In genomic region chr20:22430154-22430745, GRCh38 we compare ENCODE assay signal across 1 cellular context.
TF ChIP-seq lines count a peak whose summit lies in the region.

No MANE protein-coding gene starts in this region.

TF ChIP-seq in HepG2, 621 proteins besides CTCF, POLR2A, EP300 and RAD21 (continued from another document and continues in another):
- TF ChIP-seq ARID4A (CRISPR knock-in tag; IDR thresholded peaks at IDR 0.05; ENCODE audit: borderline replicate concordance) (no peak), ZNF781 (CRISPR knock-in tag; IDR thresholded peaks at IDR 0.05; ENCODE audit: borderline replicate concordance, not compliant biosample characterization) (no peak), MEIS1 (CRISPR knock-in tag; IDR thresholded peaks at IDR 0.05; ENCODE audit: borderline replicate concordance) (no peak), HNRNPH1 (optimal IDR thresholded peaks at IDR 0.05; ENCODE audit: low read depth, low read length) (no peak), ZMAT5 (CRISPR knock-in tag; IDR thresholded peaks at IDR 0.05; ENCODE audit: borderline replicate concordance, low read depth) (no peak), ZNF777 (CRISPR knock-in tag; IDR thresholded peaks at IDR 0.05) (no peak), DMAP1 (CRISPR knock-in tag; IDR thresholded peaks at IDR 0.05) (no peak), BCL3 (CRISPR knock-in tag; IDR thresholded peaks at IDR 0.05) (no peak), ZNF550 (CRISPR knock-in tag; IDR thresholded peaks at IDR 0.05; ENCODE audit: borderline replicate concordance) (no peak), ZNF12 (CRISPR knock-in tag; IDR thresholded peaks at IDR 0.05) (peak; percentile 76), ZC3H13 (CRISPR knock-in tag; IDR thresholded peaks at IDR 0.05) (no peak), ZNF577 (CRISPR knock-in tag; IDR thresholded peaks at IDR 0.05; ENCODE audit: borderline replicate concordance, low read depth) (no peak), ZNF564 (CRISPR knock-in tag; IDR thresholded peaks at IDR 0.05) (no peak), SP2 (CRISPR knock-in tag; IDR thresholded peaks at IDR 0.05) (no peak), ZNF549 (CRISPR knock-in tag; IDR thresholded peaks at IDR 0.05) (no peak), ZNF563 (CRISPR knock-in tag; IDR thresholded peaks at IDR 0.05) (no peak), ZNF34 (CRISPR knock-in tag; IDR thresholded peaks at IDR 0.05; ENCODE audit: borderline replicate concordance) (no peak; the same call in 1 of the 2 replicates), ZBTB43 (CRISPR knock-in tag; conservative IDR thresholded peaks at IDR 0.05) (no peak), ZNF143 (CRISPR knock-in tag; IDR thresholded peaks at IDR 0.05) (peak; percentile 23; the same call in 1 of the 2 replicates), ZNF615 (CRISPR knock-in tag; IDR thresholded peaks at IDR 0.05; ENCODE audit: borderline replicate concordance) (0 out of 2 replicates have a peak, but pooled peaks have one; percentile 61), ZBTB33 (CRISPR knock-in tag; IDR thresholded peaks at IDR 0.05) (no peak; the same call in 1 of the 2 replicates), KDM2A (CRISPR knock-in tag; IDR thresholded peaks at IDR 0.05; ENCODE audit: borderline replicate concordance, low read depth) (no peak), ZNF3 (CRISPR knock-in tag; IDR thresholded peaks at IDR 0.05) (peak; percentile 76; the same call in 1 of the 2 replicates), KDM4B (CRISPR knock-in tag; IDR thresholded peaks at IDR 0.05) (no peak; the same call in 1 of the 2 replicates), NRL (CRISPR knock-in tag; IDR thresholded peaks at IDR 0.05; ENCODE audit: borderline replicate concordance) (no peak; the same call in 1 of the 2 replicates), ZNF775 (CRISPR knock-in tag; IDR thresholded peaks at IDR 0.05; ENCODE audit: borderline replicate concordance) (no peak), ZNF761 (CRISPR knock-in tag; conservative IDR thresholded peaks at IDR 0.05) (0 out of 2 replicates have a peak, but pooled peaks have one; percentile 27), NR2C2 (CRISPR knock-in tag; IDR thresholded peaks at IDR 0.05; ENCODE audit: borderline replicate concordance) (no peak), AGO2 (optimal IDR thresholded peaks at IDR 0.05; ENCODE audit: low read depth, low read length) (no peak), ONECUT2 (CRISPR knock-in tag; IDR thresholded peaks at IDR 0.05) (no peak), CREB1 (IDR thresholded peaks at IDR 0.05) (no peak), CREB1 (CRISPR knock-in tag; IDR thresholded peaks at IDR 0.05) (no peak), CENPBD1 (CRISPR knock-in tag; IDR thresholded peaks at IDR 0.05; ENCODE audit: borderline replicate concordance, low read depth) (no peak), TAF1 (CRISPR knock-in tag; IDR thresholded peaks at IDR 0.05) (peak; percentile 57), ZNF605 (CRISPR knock-in tag; IDR thresholded peaks at IDR 0.05) (peak; percentile 70), ZNF607 (CRISPR knock-in tag; IDR thresholded peaks at IDR 0.05; ENCODE audit: borderline replicate concordance) (no peak), MIER3 (CRISPR knock-in tag; IDR thresholded peaks at IDR 0.05; ENCODE audit: borderline replicate concordance) (peak; percentile 29; the same call in 1 of the 2 replicates), ZNF496 (CRISPR knock-in tag; IDR thresholded peaks at IDR 0.05; ENCODE audit: insufficient replicate concordance) (no peak), SMAD3 (CRISPR knock-in tag; IDR thresholded peaks at IDR 0.05) (no peak), SNAPC2 (CRISPR knock-in tag; IDR thresholded peaks at IDR 0.05) (no peak), PATZ1 (CRISPR knock-in tag; IDR thresholded peaks at IDR 0.05) (peak; percentile 82; the same call in 1 of the 2 replicates), ATF2 (CRISPR knock-in tag; IDR thresholded peaks at IDR 0.05) (no peak), SKI (IDR thresholded peaks at IDR 0.05; ENCODE audit: partially characterized antibody) (no peak), RELA (CRISPR knock-in tag; IDR thresholded peaks at IDR 0.05) (no peak), ZNF510 (CRISPR knock-in tag; IDR thresholded peaks at IDR 0.05; ENCODE audit: low read depth) (no peak), CEBPG (CRISPR knock-in tag; IDR thresholded peaks at IDR 0.05) (no peak; the same call in 1 of the 2 replicates), ZNF816 (CRISPR knock-in tag; IDR thresholded peaks at IDR 0.05; ENCODE audit: borderline replicate concordance) (no peak; the same call in 1 of the 2 replicates), ZNF737 (CRISPR knock-in tag; IDR thresholded peaks at IDR 0.05; ENCODE audit: borderline replicate concordance) (no peak), HBP1 (CRISPR knock-in tag; IDR thresholded peaks at IDR 0.05; ENCODE audit: low read depth) (no peak), TOE1 (CRISPR knock-in tag; IDR thresholded peaks at IDR 0.05) (no peak), NR2F1 (CRISPR knock-in tag; IDR thresholded peaks at IDR 0.05) (no peak), CBX5 (CRISPR knock-in tag; IDR thresholded peaks at IDR 0.05; ENCODE audit: borderline replicate concordance) (no peak), ZBTB1 (CRISPR knock-in tag; IDR thresholded peaks at IDR 0.05; ENCODE audit: borderline replicate concordance) (no peak), NFE2L1 (CRISPR knock-in tag; IDR thresholded peaks at IDR 0.05; ENCODE audit: borderline replicate concordance) (no peak), TRAFD1 (CRISPR knock-in tag; IDR thresholded peaks at IDR 0.05; ENCODE audit: borderline replicate concordance) (no peak), ZNF224 (CRISPR knock-in tag; IDR thresholded peaks at IDR 0.05) (no peak), XRCC5 (optimal IDR thresholded peaks at IDR 0.05; ENCODE audit: low read length) (peak; percentile 72), ZNF335 (CRISPR knock-in tag; IDR thresholded peaks at IDR 0.05) (no peak)
